In the genomic region with DNA sequence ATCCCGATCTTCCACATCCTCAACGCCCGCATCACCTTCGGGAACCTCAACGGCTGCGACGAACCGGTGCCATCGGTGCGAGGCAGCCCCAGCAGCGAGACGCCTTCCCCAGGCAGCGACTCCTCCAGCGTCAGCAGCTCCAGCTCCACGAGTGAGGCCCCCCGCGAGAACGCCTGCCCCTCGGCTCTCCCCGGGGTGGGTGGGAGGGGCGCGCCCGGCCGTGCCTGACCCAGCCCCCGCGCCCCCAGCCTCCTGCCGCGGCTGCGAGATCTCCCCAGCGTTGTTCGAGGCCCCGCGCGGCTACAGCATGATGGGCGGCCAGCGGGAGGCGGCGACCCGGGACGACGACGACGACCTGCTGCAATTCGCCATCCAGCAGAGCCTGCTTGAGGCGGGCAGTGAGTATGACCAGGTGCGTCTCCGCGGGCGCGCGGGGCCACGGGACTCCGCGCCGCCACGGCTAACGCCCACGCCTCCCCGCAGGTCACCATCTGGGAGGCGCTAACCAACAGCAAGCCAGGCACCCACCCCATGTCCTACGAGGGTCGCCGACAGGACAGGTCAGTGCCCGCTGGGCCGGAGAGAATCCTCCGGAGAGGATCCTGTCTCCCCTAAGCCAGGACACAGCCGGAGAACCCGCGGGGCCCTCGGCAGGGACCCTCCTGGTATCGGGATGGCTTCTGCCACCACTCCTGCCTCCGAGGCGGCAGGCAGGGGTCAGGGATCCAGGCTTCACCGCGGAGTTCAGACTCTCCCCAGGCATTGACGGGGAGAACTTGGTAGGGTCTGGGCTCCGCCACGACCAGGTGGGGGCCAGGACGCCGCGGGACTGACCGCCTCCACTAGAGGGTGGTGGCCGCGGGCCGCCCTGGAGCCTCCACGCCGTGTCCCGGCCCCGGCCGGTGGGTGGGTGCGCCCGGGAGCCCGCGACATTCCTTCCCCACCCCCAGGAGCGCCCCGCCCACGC, we compare ENCODE assay signal across 10 cellular contexts. TPM values are rescaled to one million over a fixed set of nuclear protein-coding genes. Genes with fewer than 3 reads are reported as not detected.
DNase-seq lines count a peak whose midpoint lies in the region; ATAC-seq, FAIRE-seq and TF ChIP-seq lines count a peak whose summit lies in the region.
"Had no signal": no experiment of that assay in that cellular context is flagged by ENCODE, and none has a peak within 500 bp of the region (broad histone marks: within the 10 kb centered on the region; RNA-seq: fewer than 3 reads in every experiment).

No MANE protein-coding gene starts in this region.

- FAIRE-seq in RCC 7860 (lab: Jason Lieb, UNC) = no peak

- peak overlapping the region in 8 of 10 donors; percentile 39 to 81 (median 60) for H3K4me3 Mint-ChIP-seq in naive thymus-derived CD8-positive, alpha-beta T cell

- H3K9me3 Mint-ChIP-seq in naive thymus-derived CD8-positive, alpha-beta T cell = no peaks in the 10 kb centered on the region

- no peaks in the 10 kb centered on the region for H3K27me3 Mint-ChIP-seq in naive thymus-derived CD8-positive, alpha-beta T cell

- peaks cover 14 to 37% (median 35%) of the 10 kb centered on the region in 4 donors for H3K4me1 Mint-ChIP-seq in naive thymus-derived CD8-positive, alpha-beta T cell

- TF ChIP-seq CTCF in 22Rv1 (IDR thresholded peaks at IDR 0.05) = no peak
- TF ChIP-seq CTCF in GM20000 (IDR thresholded peaks at IDR 0.05; ENCODE audit: extremely low read depth, missing control alignments) = no peak

- H3K27ac ChIP-seq in 22Rv1 (0 out of 2 replicates have a peak overlapping the region, but pooled peaks have one; percentile 20), cingulate gyrus (ENCODE audit: low read depth, low read length) (peak overlapping the region; percentile 91)
- H3K27ac ChIP-seq: epithelial cell of prostate had no signal

- ATAC-seq in naive thymus-derived CD8-positive, alpha-beta T cell = no peak
- ATAC-seq in GM19463 (IDR thresholded peaks at IDR 0.05; ENCODE audit: unreplicated experiment) = no peak

- peak; percentile 41 for DNase-seq in GM20000 (ENCODE audit: low spot score)
- no peak for DNase-seq in naive thymus-derived CD8-positive, alpha-beta T cell
- no peak for DNase-seq in RCC 7860 (ENCODE audit: low spot score)
- DNase-seq in DMS79 treated with DMSO at 0.1 percent for 48 hours (lab: John Stamatoyannopoulos, UW) = no peak
- DNase-seq in glomerular visceral epithelial cell (ENCODE audit: extremely low spot score) = no peak
- DNase-seq: NCI-H774 had no signal

- no peaks in the 10 kb centered on the region for H3K36me3 Mint-ChIP-seq in naive thymus-derived CD8-positive, alpha-beta T cell

- POLR2A ChIA-PET in naive thymus-derived CD8-positive, alpha-beta T cell (lab: Charles Lee) = interaction anchor here (0.5 to 5.9 kb wide), 8 partner anchors 15 to 1629 kb away, joined by 4 to 79 read pairs (median 4); a partner anchor contains a TSS

- H3K27ac Mint-ChIP-seq in naive thymus-derived CD8-positive, alpha-beta T cell = no peak overlapping the region

RNA-seq across cellular contexts. Expression of a gene that starts 10.0 kb away (rescaled TPM):
- total RNA-seq in naive thymus-derived CD8-positive, alpha-beta T cell = 1 to 10 TPM; 1.6 to 2.2 TPM
- under 1 TPM in 2 of 3 donors, not detected in 1; 0.22 to 0.36 TPM for polyA plus RNA-seq in naive thymus-derived CD8-positive, alpha-beta T cell

RNA-seq across cellular contexts. Expression of a gene that starts 19.8 kb away (rescaled TPM):
- total RNA-seq in naive thymus-derived CD8-positive, alpha-beta T cell = 1 to 10 TPM; 2.3 to 3.7 TPM
- under 1 TPM in 2 of 3 donors, not detected in 1; 0.25 to 0.32 TPM for polyA plus RNA-seq in naive thymus-derived CD8-positive, alpha-beta T cell

RNA-seq across cellular contexts. Expression of a gene that starts 23.2 kb away (rescaled TPM):
- total RNA-seq in naive thymus-derived CD8-positive, alpha-beta T cell = 10 to 100 TPM; 51.6 to 58.2 TPM
- polyA plus RNA-seq in naive thymus-derived CD8-positive, alpha-beta T cell = 10 to 100 TPM in 1 of 3 donors, 1 to 10 TPM in 2; 4.4 to 27.7 (median 6.7) TPM

RNA-seq across cellular contexts. Expression of a gene that starts 44.2 kb away (rescaled TPM):
- total RNA-seq in naive thymus-derived CD8-positive, alpha-beta T cell = 10 to 100 TPM; 79.3 to 89.5 TPM
- polyA plus RNA-seq in naive thymus-derived CD8-positive, alpha-beta T cell = 10 to 100 TPM; 22.7 to 26.8 (median 25.5) TPM

RNA-seq across cellular contexts. Expression of a gene that starts 45.9 kb away (rescaled TPM):
- total RNA-seq in naive thymus-derived CD8-positive, alpha-beta T cell = 10 to 100 TPM; 13.4 to 13.8 TPM
- 1 to 10 TPM; 4.2 to 8.9 (median 7.1) TPM for polyA plus RNA-seq in naive thymus-derived CD8-positive, alpha-beta T cell
